18 cellular contexts compared by ENCODE assay signal in the genomic region with DNA sequence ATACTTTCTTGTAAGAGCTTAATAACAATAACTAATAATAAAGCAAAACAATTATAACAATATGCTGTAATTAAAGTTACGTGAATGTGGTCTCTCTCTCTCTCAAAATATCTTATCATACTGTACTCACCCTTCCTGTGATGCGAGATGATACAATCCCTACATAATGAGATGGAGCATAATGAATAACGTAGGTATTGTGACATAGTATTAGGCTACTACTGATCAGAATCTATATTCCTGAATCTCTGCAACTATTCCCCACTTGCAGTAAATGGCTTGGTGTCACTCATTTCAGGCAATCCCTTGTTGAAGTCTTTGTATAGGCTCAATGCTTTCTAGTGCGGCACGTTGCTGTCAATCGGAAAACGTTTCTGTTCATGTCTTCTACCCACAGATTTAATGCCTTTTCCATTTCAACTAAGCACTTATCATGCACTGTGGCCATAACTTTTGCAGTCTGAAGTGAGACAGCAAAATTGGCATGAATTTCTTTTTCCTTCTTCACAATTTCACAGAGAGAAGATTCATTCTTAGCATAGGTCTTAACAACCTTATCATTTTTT. TPM values are rescaled to one million over a fixed set of nuclear protein-coding genes. Genes with fewer than 3 reads are reported as not detected.
DNase-seq lines count a peak whose midpoint lies in the region; ATAC-seq and TF ChIP-seq lines count a peak whose summit lies in the region.
"Had no signal": no experiment of that assay in that cellular context is flagged by ENCODE, and none has a peak within 500 bp of the region (broad histone marks: within the 10 kb centered on the region; RNA-seq: fewer than 3 reads in every experiment).

No MANE protein-coding gene starts in this region.

- ATAC-seq in heart left ventricle, result no peak

- H3K9me3 Mint-ChIP-seq in nephron, result no peaks in the 10 kb centered on the region
- H3K9me3 Mint-ChIP-seq: CD14-positive monocyte had no signal

- H3K27me3 Mint-ChIP-seq in nephron (ENCODE audit: low read depth), result no peaks in the 10 kb centered on the region

- H3K27me3 ChIP-seq in left ventricle myocardium inferior (ENCODE audit: low read depth), result no peaks in the 10 kb centered on the region
- no peaks in the 10 kb centered on the region for H3K27me3 ChIP-seq in heart left ventricle
- H3K27me3 ChIP-seq in adipocyte (replicated peaks; ENCODE audit: control insufficient read depth, insufficient read depth, low read length), result no peaks in the 10 kb centered on the region
- H3K27me3 ChIP-seq: SJCRH30 had no signal

- intact Hi-C loops in left ventricle myocardium inferior (cut with micrococcal nuclease), result no loop called here
- intact Hi-C loops in heart left ventricle (cut with DNase I), result no loop called here

- H3K27ac ChIP-seq in left ventricle myocardium inferior (replicated peaks) (peak overlapping the region; percentile 9), heart left ventricle (peak overlapping the region in 1 of 12 donors; percentile 30)
- H3K27ac ChIP-seq: 22Rv1, SJCRH30 had no signal

- peak overlapping the region; percentile 11 to 65 (median 19) for H3K27ac Mint-ChIP-seq in nephron
- H3K27ac Mint-ChIP-seq: CD14-positive monocyte had no signal

- H3K4me3 ChIP-seq in left ventricle myocardium inferior (no peak overlapping the region), heart left ventricle (peak overlapping the region in 2 of 12 donors; percentile 2 to 20), adipocyte (ENCODE audit: low read length) (peak overlapping the region; percentile 64)
- H3K4me3 ChIP-seq: SJCRH30 had no signal

- DNase-seq in left ventricle myocardium inferior (no peak), heart left ventricle (no peak), adipocyte (ENCODE audit: low read depth) (no peak), NCI-H2029 treated with DMSO at 0.1 percent for 48 hours (lab: John Stamatoyannopoulos, UW) (no peak), NCI-H1930 (lab: John Stamatoyannopoulos, UW) (no peak), islet precursor cell (no peak)
- no peak for DNase-seq in activated CD8-positive, alpha-beta memory T cell treated with anti-CD3 and anti-CD28 coated beads, Interleukin-2, amount 50 U/mL, for 4 hours
- DNase-seq: DMS 273 treated with DMSO at 0.1 percent for 48 hours, DND-41, KG1, MV-4-11, NCI-H1417, NCI-H187, NCI-H524, SJCRH30 had no signal

- H3K36me3 ChIP-seq in left ventricle myocardium inferior, result no peaks in the 10 kb centered on the region
- H3K36me3 ChIP-seq in heart left ventricle, result no peaks in the 10 kb centered on the region
- H3K36me3 ChIP-seq in adipocyte (ENCODE audit: control insufficient read depth, insufficient read depth, low read length, severe bottlenecking), result peaks cover 9% of the 10 kb centered on the region
- H3K36me3 ChIP-seq: SJCRH30 had no signal

- TF ChIP-seq CTCF in left ventricle myocardium inferior (IDR thresholded peaks at IDR 0.05; ENCODE audit: borderline replicate concordance) (no peak), heart left ventricle (IDR thresholded peaks at IDR 0.05) (no peak), nephron (IDR thresholded peaks at IDR 0.05; ENCODE audit: unreplicated experiment in 3 of 3) (no peak)

- peaks cover 44% of the 10 kb centered on the region for H3K4me1 Mint-ChIP-seq in nephron
- H3K4me1 Mint-ChIP-seq: CD14-positive monocyte had no signal

- H3K4me1 ChIP-seq in left ventricle myocardium inferior, result no peaks in the 10 kb centered on the region
- no peaks in the 10 kb centered on the region for H3K4me1 ChIP-seq in heart left ventricle
- H3K4me1 ChIP-seq in adipocyte (ENCODE audit: control insufficient read depth, insufficient read depth, low read length), result peaks cover 19% of the 10 kb centered on the region

- 77 to 85% (median 78%) methylated on average over 7 of the region's 7 CpGs for WGBS in heart left ventricle, 4 donors

- H3K9me3 ChIP-seq in left ventricle myocardium inferior (replicated peaks), result no peaks in the 10 kb centered on the region
- no peaks in the 10 kb centered on the region for H3K9me3 ChIP-seq in heart left ventricle
- no peaks in the 10 kb centered on the region for H3K9me3 ChIP-seq in adipocyte (ENCODE audit: control insufficient read depth, low read length)
- H3K9me3 ChIP-seq: SJCRH30 had no signal

- H3K9ac ChIP-seq in adipocyte (ENCODE audit: low read length), result peak overlapping the region; percentile 69

- H3K4me3 Mint-ChIP-seq in nephron, result peak overlapping the region in 1 of 3 experiments; percentile 20
- H3K4me3 Mint-ChIP-seq: CD14-positive monocyte had no signal

- no peak for TF ChIP-seq POLR2A in heart left ventricle (IDR thresholded peaks at IDR 0.05)

- peaks cover 36% of the 10 kb centered on the region for H3K36me3 Mint-ChIP-seq in nephron (ENCODE audit: low read depth)
- H3K36me3 Mint-ChIP-seq: CD14-positive monocyte had no signal

RNA-seq across cellular contexts. Expression of a gene that starts 32.3 kb away (rescaled TPM):
- 3.4 TPM for total RNA-seq in left ventricle myocardium inferior
- 10 to 100 TPM in 1 of 9 donors, 1 to 10 TPM in 8; 2.0 to 10.5 (median 3.3) TPM for total RNA-seq in heart left ventricle
- 1 to 10 TPM in 1 of 2 donors, under 1 TPM in 1; 0.69 to 2.0 TPM for polyA plus RNA-seq in heart left ventricle
- polyA plus RNA-seq: CD14-positive monocyte had no signal
